Comparison of ENCODE assay signal across 1 cellular context in genomic region chr20:63216041-63216848, GRCh38.
TF ChIP-seq lines count a peak whose summit lies in the region.

YTHDF1 (minus strand) TSS chr20:63216131; CDS start chr20:63215892, 239 bp downstream.

TF ChIP-seq in GM12878, 131 proteins besides CTCF, POLR2A, EP300 and RAD21 (continued from another document and continues in another):
- TF ChIP-seq ZNF687 (IDR thresholded peaks at IDR 0.05) = peak; percentile 88
- TF ChIP-seq BACH1 (IDR thresholded peaks at IDR 0.05; ENCODE audit: borderline replicate concordance) = no peak
- no peak for TF ChIP-seq ZSCAN29 (IDR thresholded peaks at IDR 0.05)
- TF ChIP-seq FOXM1 (IDR thresholded peaks at IDR 0.05; ENCODE audit: low read depth, low read length) = no peak
- TF ChIP-seq RELB (IDR thresholded peaks at IDR 0.05; ENCODE audit: low read depth) = 0 out of 2 replicates have a peak, but pooled peaks have one; percentile 20
- no peak; the same call in 1 of the 2 replicates for TF ChIP-seq ZNF217 (IDR thresholded peaks at IDR 0.05)
- TF ChIP-seq BHLHE40 (IDR thresholded peaks at IDR 0.05; ENCODE audit: borderline replicate concordance in 1 of 2, low read depth in 2 of 2, low read length in 1 of 2) = peak; percentile 98 to 99
- peak; percentile 94; the same call in 1 of the 2 replicates for TF ChIP-seq RB1 (IDR thresholded peaks at IDR 0.05; ENCODE audit: borderline replicate concordance)
- peak; percentile 93 for TF ChIP-seq MAX (IDR thresholded peaks at IDR 0.05; ENCODE audit: low read depth, low read length)
- TF ChIP-seq ELK1 (IDR thresholded peaks at IDR 0.05; ENCODE audit: low read depth, low read length) = no peak
- no peak for TF ChIP-seq NFIC (IDR thresholded peaks at IDR 0.05; ENCODE audit: low read depth, low read length)
- TF ChIP-seq CBX5 (IDR thresholded peaks at IDR 0.05; ENCODE audit: low read depth) = no peak
- TF ChIP-seq CUX1 (IDR thresholded peaks at IDR 0.05; ENCODE audit: insufficient replicate concordance, low read depth, low read length) = no peak
- peak; percentile 94 for TF ChIP-seq YY1 (IDR thresholded peaks at IDR 0.05; ENCODE audit: low read depth, low read length)
- TF ChIP-seq FOS (IDR thresholded peaks at IDR 0.05; ENCODE audit: borderline replicate concordance, extremely low read depth, insufficient read length) = no peak
- 0 out of 2 replicates have a peak, but pooled peaks have one; percentile 45 for TF ChIP-seq POLR2AphosphoS2 (IDR thresholded peaks at IDR 0.05; ENCODE audit: low read depth, low read length)
- TF ChIP-seq SIX5 (IDR thresholded peaks at IDR 0.05; ENCODE audit: low read depth, low read length, severe bottlenecking) = no peak
- TF ChIP-seq ASH2L (IDR thresholded peaks at IDR 0.05; ENCODE audit: borderline replicate concordance, low read depth) = no peak
- peak; percentile 70 for TF ChIP-seq NKRF (conservative IDR thresholded peaks at IDR 0.05)
- TF ChIP-seq ZNF207 (IDR thresholded peaks at IDR 0.05; ENCODE audit: borderline replicate concordance) = no peak; the same call in 1 of the 2 replicates
- peak; percentile 75 for TF ChIP-seq RUNX3 (IDR thresholded peaks at IDR 0.05; ENCODE audit: low read length)
- TF ChIP-seq IRF3 (IDR thresholded peaks at IDR 0.05) = no peak
- peak; percentile 69; the same call in 1 of the 2 replicates for TF ChIP-seq HDGF (IDR thresholded peaks at IDR 0.05)
- peak; percentile 100 for TF ChIP-seq MXI1 (IDR thresholded peaks at IDR 0.05; ENCODE audit: low read depth, low read length)
- no peak for TF ChIP-seq SMAD5 (IDR thresholded peaks at IDR 0.05; ENCODE audit: low read depth)
- TF ChIP-seq SIN3A (IDR thresholded peaks at IDR 0.05; ENCODE audit: low read depth, low read length) = no peak; the same call in 1 of the 2 replicates
- TF ChIP-seq REST (IDR thresholded peaks at IDR 0.05; ENCODE audit: low read depth, low read length) = no peak
- no peak for TF ChIP-seq ZNF592 (IDR thresholded peaks at IDR 0.05)
- TF ChIP-seq MYC (IDR thresholded peaks at IDR 0.05; ENCODE audit: insufficient read depth, insufficient read length, insufficient replicate concordance, low read length, severe bottlenecking) = peak; percentile 45
- no peak for TF ChIP-seq SREBF1 (IDR thresholded peaks at IDR 0.05; ENCODE audit: low read length)
